ENCODE assay signal across 1 cellular context in genomic region chr21:25500598-25500997, GRCh38.
TF ChIP-seq lines count a peak whose summit lies in the region.

No MANE protein-coding gene starts in this region.

TF ChIP-seq in IMR-90, 13 proteins besides CTCF, POLR2A, EP300 and RAD21 (continued from another document):
- no peak for TF ChIP-seq USF2 (IDR thresholded peaks at IDR 0.05; ENCODE audit: low read depth, low read length)
- TF ChIP-seq MXI1 (IDR thresholded peaks at IDR 0.05; ENCODE audit: borderline replicate concordance, low read depth, low read length) = no peak
- TF ChIP-seq BHLHE40 (IDR thresholded peaks at IDR 0.05; ENCODE audit: low read depth, low read length) = no peak
- no peak for TF ChIP-seq CHD1 (IDR thresholded peaks at IDR 0.05; ENCODE audit: low read depth, low read length)
- TF ChIP-seq MAZ (IDR thresholded peaks at IDR 0.05; ENCODE audit: borderline replicate concordance, low read depth, low read length) = no peak
- TF ChIP-seq CEBPB (IDR thresholded peaks at IDR 0.05; ENCODE audit: low read depth, low read length) = no peak
- TF ChIP-seq, protein P1, sequence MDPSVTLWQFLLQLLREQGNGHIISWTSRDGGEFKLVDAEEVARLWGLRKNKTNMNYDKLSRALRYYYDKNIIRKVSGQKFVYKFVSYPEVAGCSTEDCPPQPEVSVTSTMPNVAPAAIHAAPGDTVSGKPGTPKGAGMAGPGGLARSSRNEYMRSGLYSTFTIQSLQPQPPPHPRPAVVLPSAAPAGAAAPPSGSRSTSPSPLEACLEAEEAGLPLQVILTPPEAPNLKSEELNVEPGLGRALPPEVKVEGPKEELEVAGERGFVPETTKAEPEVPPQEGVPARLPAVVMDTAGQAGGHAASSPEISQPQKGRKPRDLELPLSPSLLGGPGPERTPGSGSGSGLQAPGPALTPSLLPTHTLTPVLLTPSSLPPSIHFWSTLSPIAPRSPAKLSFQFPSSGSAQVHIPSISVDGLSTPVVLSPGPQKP (IDR thresholded peaks at IDR 0.05; ENCODE audit: borderline replicate concordance, low read depth, low read length) = no peak
- TF ChIP-seq RCOR1 (IDR thresholded peaks at IDR 0.05; ENCODE audit: insufficient replicate concordance, low read length) = no peak
- no peak for TF ChIP-seq NFE2L2 (IDR thresholded peaks at IDR 0.05; ENCODE audit: low read depth, low read length)
- no peak for TF ChIP-seq RFX5 (IDR thresholded peaks at IDR 0.05; ENCODE audit: low read depth, low read length)
- no peak for TF ChIP-seq SMC3 (IDR thresholded peaks at IDR 0.05; ENCODE audit: low read depth, low read length)
